Comparison of ENCODE assay signal across 10 cellular contexts in the genomic region with DNA sequence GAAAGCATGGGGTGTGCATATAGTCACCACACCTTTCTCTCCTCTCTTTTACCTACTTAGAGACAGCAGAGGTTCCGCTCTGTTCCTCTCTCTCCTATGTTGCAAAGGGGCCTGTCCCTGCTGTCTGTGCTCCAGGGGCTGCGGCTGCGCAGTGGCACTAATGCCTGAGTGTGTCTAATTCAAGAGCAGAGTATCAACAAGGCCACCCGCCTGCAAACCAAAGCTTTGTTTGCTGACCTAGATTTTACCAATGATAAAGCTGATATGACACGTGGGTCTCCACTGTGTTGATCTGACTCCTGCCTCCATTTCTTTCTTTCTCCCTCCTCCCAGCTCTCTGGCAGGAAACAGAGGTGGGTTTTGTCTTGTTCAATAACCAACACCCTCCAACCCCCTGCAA.
DNase-seq lines count a peak whose midpoint lies in the region; ATAC-seq and TF ChIP-seq lines count a peak whose summit lies in the region.
"Had no signal": no experiment of that assay in that cellular context is flagged by ENCODE, and none has a peak within 500 bp of the region (broad histone marks: within the 10 kb centered on the region; RNA-seq: fewer than 3 reads in every experiment).

No MANE protein-coding gene starts in this region.

- H2AFZ ChIP-seq in DND-41 (ENCODE audit: low read depth, low read length): no peak overlapping the region

- H3K4me1 Mint-ChIP-seq in osteocyte (ENCODE audit: unreplicated experiment): no peaks in the 10 kb centered on the region

- peak overlapping the region; percentile 39; the same call in 1 of the 2 replicates for H3K27ac ChIP-seq in DND-41 (ENCODE audit: low read length)
- H3K27ac ChIP-seq: testis had no signal

- H3K4me3 ChIP-seq in DND-41 (ENCODE audit: low read depth in 1 of 2, low read length in 2 of 2): no peak overlapping the region
- H3K4me3 ChIP-seq: testis had no signal

- peaks cover 26 to 28% of the 10 kb centered on the region in 2 donors for H3K36me3 Mint-ChIP-seq in activated naive CD4-positive, alpha-beta T cell treated with anti-CD3 and anti-CD28 coated beads, Interleukin-2, amount 50 U/mL, for 72 hours
- peaks cover 30% of the 10 kb centered on the region for H3K36me3 Mint-ChIP-seq in osteocyte (ENCODE audit: unreplicated experiment)

- no peaks in the 10 kb centered on the region for H3K79me2 ChIP-seq in DND-41 (ENCODE audit: insufficient read depth, low read length)

- H3K27me3 Mint-ChIP-seq in osteocyte (ENCODE audit: unreplicated experiment): no peaks in the 10 kb centered on the region

- peaks cover 15% of the 10 kb centered on the region for H3K4me1 ChIP-seq in DND-41 (ENCODE audit: insufficient read depth, low read length)
- H3K4me1 ChIP-seq: testis had no signal

- ATAC-seq in DND-41 (ENCODE audit: insufficient read depth, low read depth): peak; percentile 90
- ATAC-seq in activated naive CD4-positive, alpha-beta T cell treated with anti-CD3 and anti-CD28 coated beads, Interleukin-2, amount 50 U/mL, for 72 hours: peak; percentile 22 to 54
- ATAC-seq in GM21367 (IDR thresholded peaks at IDR 0.05; ENCODE audit: unreplicated experiment): no peak

- no peak overlapping the region for H3K4me3 Mint-ChIP-seq in osteocyte (ENCODE audit: unreplicated experiment)

- H3K9me3 Mint-ChIP-seq in activated naive CD4-positive, alpha-beta T cell treated with anti-CD3 and anti-CD28 coated beads, Interleukin-2, amount 50 U/mL, for 72 hours: peaks cover 14 to 16% of the 10 kb centered on the region in 2 donors
- peaks cover 8% of the 10 kb centered on the region for H3K9me3 Mint-ChIP-seq in osteocyte (ENCODE audit: unreplicated experiment)

- TF ChIP-seq CTCF in DND-41 (IDR thresholded peaks at IDR 0.05; ENCODE audit: borderline replicate concordance, extremely low read depth, low read length, poor library complexity, severe bottlenecking) (no peak), osteocyte (IDR thresholded peaks at IDR 0.05) (no peak)

- no peak overlapping the region for H3K9ac ChIP-seq in DND-41 (ENCODE audit: low read depth, low read length)

- no peak overlapping the region for H3K4me2 ChIP-seq in DND-41 (ENCODE audit: insufficient read depth, low read length)

- H3K9me3 ChIP-seq in DND-41 (ENCODE audit: insufficient read depth, low read length, severe bottlenecking): no peaks in the 10 kb centered on the region
- H3K9me3 ChIP-seq: testis had no signal

- no peaks in the 10 kb centered on the region for H3K27me3 ChIP-seq in DND-41 (ENCODE audit: insufficient read depth, low read length, poor library complexity)
- H3K27me3 ChIP-seq: testis had no signal

- H3K36me3 ChIP-seq in DND-41 (ENCODE audit: insufficient read depth, low read length): peaks cover 44% of the 10 kb centered on the region

- peak overlapping the region in 1 of 2 donors; percentile 9 for H3K27ac Mint-ChIP-seq in activated naive CD4-positive, alpha-beta T cell treated with anti-CD3 and anti-CD28 coated beads, Interleukin-2, amount 50 U/mL, for 72 hours
- no peak overlapping the region for H3K27ac Mint-ChIP-seq in osteocyte (ENCODE audit: unreplicated experiment)

- peak; percentile 49 for DNase-seq in DND-41
- DNase-seq in NCI-H774 (lab: John Stamatoyannopoulos, UW): peak; percentile 54
- DNase-seq in activated naive CD4-positive, alpha-beta T cell treated with anti-CD3 and anti-CD28 coated beads, Interleukin-2, amount 50 U/mL, for 72 hours (ENCODE audit: low spot score in 2 of 2): no peak
- peak; percentile 28 to 48 for DNase-seq in stimulated activated CD4-positive, alpha-beta T cell treated with anti-CD3 and anti-CD28 coated beads, Interleukin-2, amount 100 ng/mL, for 24 hours
- DNase-seq in osteocyte (ENCODE audit: extremely low spot score, unreplicated experiment): no peak
- no peak for DNase-seq in NCI-H1694 treated with DMSO at 0.1 percent for 48 hours (lab: John Stamatoyannopoulos, UW)
- DNase-seq in SKM-1 treated with dmso at 0.1 percent for 144 hours (lab: John Stamatoyannopoulos, UW; ENCODE audit: unreplicated experiment): no peak
- DNase-seq: amniotic stem cell, testis had no signal

- H4K20me1 ChIP-seq in DND-41 (ENCODE audit: insufficient read depth, low read length): no peaks in the 10 kb centered on the region

Comparison
In these comparisons a context has a peak if more than half of its experiments do, and no peak if none do; other contexts are left out.
1. DNase-seq: peak in DND-41 (single experiment), NCI-H774 (single experiment) and stimulated activated CD4-positive, alpha-beta T cell treated with anti-CD3 and anti-CD28 coated beads, Interleukin-2, amount 100 ng/mL, for 24 hours (2 of 2); none in activated naive CD4-positive, alpha-beta T cell treated with anti-CD3 and anti-CD28 coated beads, Interleukin-2, amount 50 U/mL, for 72 hours (0 of 2), osteocyte (single experiment), NCI-H1694 treated with DMSO at 0.1 percent for 48 hours (single experiment) and SKM-1 treated with dmso at 0.1 percent for 144 hours (single experiment).